10 cellular contexts compared by ENCODE assay signal in genomic region chr16:56742030-56742984, GRCh38. TPM values are rescaled to one million over a fixed set of nuclear protein-coding genes. Genes with fewer than 3 reads are reported as not detected.
A peak's percentile ranks its signal among the peaks of the same experiment; 100 is the strongest.
DNase-seq lines count a peak whose midpoint lies in the region; FAIRE-seq and TF ChIP-seq lines count a peak whose summit lies in the region.
"Had no signal": no experiment of that assay in that cellular context is flagged by ENCODE, and none has a peak within 500 bp of the region (broad histone marks: within the 10 kb centered on the region; RNA-seq: fewer than 3 reads in every experiment).

No MANE protein-coding gene starts in this region.

- H3F3A ChIP-seq in SK-N-SH (replicated peaks; ENCODE audit: insufficient read depth) = peaks cover 21% of the 10 kb centered on the region

- in situ Hi-C loops in KBM-7 (cut with MboI; ENCODE audit: low pct_unique_long_range_greater_than_20kb, low sequenced_read_pairs) = no loop called here

- peak overlapping the region in 1 of 2 experiments; percentile 26; a peak in 1 of 4 replicates for H3K4me3 ChIP-seq in SK-N-SH (ENCODE audit: low read depth in 2 of 2, low read length in 1 of 2)
- no peak overlapping the region for H3K4me3 ChIP-seq in fibroblast of pulmonary artery (replicated peaks; ENCODE audit: low read depth, low read length)
- no peak overlapping the region for H3K4me3 ChIP-seq in small intestine (ENCODE audit: low read depth in 1 of 2, low read length in 2 of 2)
- H3K4me3 ChIP-seq in Peyer's patch = no peak overlapping the region
- H3K4me3 ChIP-seq: thoracic aorta had no signal

- TF ChIP-seq POLR2A in Peyer's patch (IDR thresholded peaks at IDR 0.05) = no peak

- CTCF ChIA-PET in SK-N-SH (lab: Yijun Ruan, JAX) = interaction anchor here (1.0 to 1.3 kb wide), 4 partner anchors 14 to 125 kb away, joined by 3 to 6 read pairs (median 4); no protein-coding TSS in a partner anchor

- H3K27ac ChIP-seq in SK-N-SH (ENCODE audit: low read depth in 2 of 2, low read length in 1 of 2) = peak overlapping the region; percentile 28 to 95; a peak in 3 of 4 replicates
- H3K27ac ChIP-seq in small intestine (ENCODE audit: low read depth in 1 of 2, low read length in 1 of 2) = peak overlapping the region; percentile 3 to 68
- H3K27ac ChIP-seq in Peyer's patch = peak overlapping the region in 2 of 4 donors; percentile 10 to 33

- no peak for TF ChIP-seq CTCF in SK-N-SH (IDR thresholded peaks at IDR 0.05)
- no peak for TF ChIP-seq CTCF in fibroblast of pulmonary artery (IDR thresholded peaks at IDR 0.05; ENCODE audit: low read length, missing control alignments)
- no peak for TF ChIP-seq CTCF in Peyer's patch (IDR thresholded peaks at IDR 0.05)

- H2AFZ ChIP-seq in SK-N-SH (ENCODE audit: low read depth) = peak overlapping the region; percentile 81; the same call in 1 of the 2 replicates

- no peak for TF ChIP-seq EP300 in SK-N-SH (IDR thresholded peaks at IDR 0.05; ENCODE audit: borderline replicate concordance in 1 of 2, low read depth in 1 of 2, low read length in 1 of 2)

- peak overlapping the region; percentile 78 for H3K4me2 ChIP-seq in SK-N-SH

- no peak for TF ChIP-seq RAD21 in SK-N-SH (IDR thresholded peaks at IDR 0.05; ENCODE audit: low read length)

- peaks cover 0 to 3% of the 10 kb centered on the region in 2 experiments for H3K36me3 ChIP-seq in SK-N-SH (replicated peaks in 1 of 2; ENCODE audit: control insufficient read depth in 1 of 2, insufficient read depth in 2 of 2, low read length in 1 of 2)
- H3K36me3 ChIP-seq in small intestine (ENCODE audit: control insufficient read depth in 2 of 2, insufficient read depth in 2 of 2, low read length in 2 of 2) = no peaks in the 10 kb centered on the region
- H3K36me3 ChIP-seq in Peyer's patch = no peaks in the 10 kb centered on the region
- H3K36me3 ChIP-seq: thoracic aorta had no signal

- no peaks in the 10 kb centered on the region for H3K9me2 ChIP-seq in SK-N-SH

- peak; percentile 87 for DNase-seq in HCEC 1CT
- DNase-seq in SK-N-SH = no peak
- DNase-seq in fibroblast of pulmonary artery (ENCODE audit: low read depth) = peak; percentile 78
- DNase-seq in small intestine = peak; percentile 38
- no peak for DNase-seq in Peyer's patch
- DNase-seq in KBM-7 = no peak
- no peak for DNase-seq in islet precursor cell
- DNase-seq: activated gamma-delta T cell, T-helper 1 cell had no signal

- H3K9me3 ChIP-seq in SK-N-SH (no peaks in the 10 kb centered on the region), small intestine (ENCODE audit: control insufficient read depth, low read depth) (no peaks in the 10 kb centered on the region), Peyer's patch (no peaks in the 10 kb centered on the region)
- H3K9me3 ChIP-seq: thoracic aorta had no signal

- H3K27me3 ChIP-seq in SK-N-SH (ENCODE audit: insufficient read depth) (no peaks in the 10 kb centered on the region), small intestine (ENCODE audit: control insufficient read depth in 2 of 2, insufficient read depth in 2 of 2, low read length in 2 of 2) (no peaks in the 10 kb centered on the region), Peyer's patch (no peaks in the 10 kb centered on the region)

- H4K20me1 ChIP-seq in SK-N-SH (ENCODE audit: insufficient read depth) = no peaks in the 10 kb centered on the region

- peak overlapping the region; percentile 69 for H3K9ac ChIP-seq in SK-N-SH

- FAIRE-seq in small intestine (lab: Jason Lieb, UNC) = no peak

- H3K4me1 ChIP-seq in SK-N-SH (ENCODE audit: control insufficient read depth in 1 of 2, insufficient read depth in 2 of 2, low read depth in 1 of 2, low read length in 1 of 2) (peaks cover 4 to 26% of the 10 kb centered on the region in 2 experiments), small intestine (ENCODE audit: control insufficient read depth in 2 of 2, insufficient read depth in 1 of 2, low read depth in 1 of 2, low read length in 1 of 2) (no peaks in the 10 kb centered on the region), Peyer's patch (no peaks in the 10 kb centered on the region)

- WGBS in SK-N-SH (ENCODE audit: low lambda C conversion rate) = 58% methylated on average over 5 of the region's 5 CpGs
- 21 to 55% (median 42%) methylated on average over 5 of the region's 5 CpGs for WGBS in small intestine, 3 donors

- peaks cover 65% of the 10 kb centered on the region for H3K79me2 ChIP-seq in SK-N-SH (ENCODE audit: insufficient read depth)

- POLR2A ChIA-PET in SK-N-SH (lab: Yijun Ruan, JAX) = no interaction called here

TF ChIP-seq in SK-N-SH, 30 proteins besides CTCF, POLR2A, EP300 and RAD21:
- TF ChIP-seq JUND (IDR thresholded peaks at IDR 0.05) (peak; percentile 41; the same call in 1 of the 2 replicates), RCOR1 (IDR thresholded peaks at IDR 0.05; ENCODE audit: low read length) (no peak), FOSL2 (IDR thresholded peaks at IDR 0.05; ENCODE audit: borderline replicate concordance, low read depth) (peak; percentile 82)

RNA-seq across cellular contexts. Expression of gene NUP93, which starts 12.4 kb away (rescaled TPM):
- polyA plus RNA-seq in SK-N-SH (2012; rRNA removed) (41.5 and 43.1 TPM in 2 replicates), small intestine (10 to 100 TPM; 14.1 to 32.1 (median 16.8) TPM)
- 33.3 and 34.9 TPM in 2 replicates for polyA plus RNA-seq in SK-N-SH (2012; cell fraction: cytosol; rRNA removed)
- polyA plus RNA-seq in SK-N-SH (2012; cell fraction: nucleus; rRNA removed) = 74.6 and 75.8 TPM in 2 replicates
- total RNA-seq in Peyer's patch = 100 to 1,000 TPM in 1 of 4 donors, 10 to 100 TPM in 3; 27.3 to 195 (median 31.4) TPM

Comparison
In these comparisons a context has a peak if more than half of its experiments do, and no peak if none do; other contexts are left out.
1. DNase-seq: peak in HCEC 1CT (single experiment), fibroblast of pulmonary artery (single experiment) and small intestine (single experiment); none in SK-N-SH (single experiment), Peyer's patch (0 of 3), KBM-7 (single experiment) and islet precursor cell (single experiment).